In genomic region chr5:124519396-124519795, GRCh38 we compare ENCODE assay signal across 1 cellular context.
TF ChIP-seq lines count a peak whose summit lies in the region.

No MANE protein-coding gene starts in this region.

TF ChIP-seq in HepG2, 621 proteins besides CTCF, POLR2A, EP300 and RAD21 (continued from another document):
- TF ChIP-seq ZNF546 (CRISPR knock-in tag; conservative IDR thresholded peaks at IDR 0.05) (no peak), ZNF558 (CRISPR knock-in tag; IDR thresholded peaks at IDR 0.05; ENCODE audit: borderline replicate concordance) (no peak), XRCC5 (optimal IDR thresholded peaks at IDR 0.05; ENCODE audit: low read length) (no peak), NFKB2 (CRISPR knock-in tag; IDR thresholded peaks at IDR 0.05; ENCODE audit: borderline replicate concordance) (no peak)
- TF ChIP-seq, protein P1, sequence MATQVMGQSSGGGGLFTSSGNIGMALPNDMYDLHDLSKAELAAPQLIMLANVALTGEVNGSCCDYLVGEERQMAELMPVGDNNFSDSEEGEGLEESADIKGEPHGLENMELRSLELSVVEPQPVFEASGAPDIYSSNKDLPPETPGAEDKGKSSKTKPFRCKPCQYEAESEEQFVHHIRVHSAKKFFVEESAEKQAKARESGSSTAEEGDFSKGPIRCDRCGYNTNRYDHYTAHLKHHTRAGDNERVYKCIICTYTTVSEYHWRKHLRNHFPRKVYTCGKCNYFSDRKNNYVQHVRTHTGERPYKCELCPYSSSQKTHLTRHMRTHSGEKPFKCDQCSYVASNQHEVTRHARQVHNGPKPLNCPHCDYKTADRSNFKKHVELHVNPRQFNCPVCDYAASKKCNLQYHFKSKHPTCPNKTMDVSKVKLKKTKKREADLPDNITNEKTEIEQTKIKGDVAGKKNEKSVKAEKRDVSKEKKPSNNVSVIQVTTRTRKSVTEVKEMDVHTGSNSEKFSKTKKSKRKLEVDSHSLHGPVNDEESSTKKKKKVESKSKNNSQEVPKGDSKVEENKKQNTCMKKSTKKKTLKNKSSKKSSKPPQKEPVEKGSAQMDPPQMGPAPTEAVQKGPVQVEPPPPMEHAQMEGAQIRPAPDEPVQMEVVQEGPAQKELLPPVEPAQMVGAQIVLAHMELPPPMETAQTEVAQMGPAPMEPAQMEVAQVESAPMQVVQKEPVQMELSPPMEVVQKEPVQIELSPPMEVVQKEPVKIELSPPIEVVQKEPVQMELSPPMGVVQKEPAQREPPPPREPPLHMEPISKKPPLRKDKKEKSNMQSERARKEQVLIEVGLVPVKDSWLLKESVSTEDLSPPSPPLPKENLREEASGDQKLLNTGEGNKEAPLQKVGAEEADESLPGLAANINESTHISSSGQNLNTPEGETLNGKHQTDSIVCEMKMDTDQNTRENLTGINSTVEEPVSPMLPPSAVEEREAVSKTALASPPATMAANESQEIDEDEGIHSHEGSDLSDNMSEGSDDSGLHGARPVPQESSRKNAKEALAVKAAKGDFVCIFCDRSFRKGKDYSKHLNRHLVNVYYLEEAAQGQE (IDR thresholded peaks at IDR 0.05; ENCODE audit: borderline replicate concordance in 1 of 2, low read depth in 1 of 2, low read length in 2 of 2) = no peak
